8 cellular contexts compared by ENCODE assay signal in genomic region chr4:3954540-3955360, GRCh38.
A peak's percentile ranks its signal among the peaks of the same experiment; 100 is the strongest.
DNase-seq lines count a peak whose midpoint lies in the region; ATAC-seq and TF ChIP-seq lines count a peak whose summit lies in the region.
"Not testable (repeated sequence)": the region's sequence is repeated elsewhere in the genome, so short reads cannot be mapped to it uniquely, and the experiment has no call there.

No MANE protein-coding gene starts in this region.

- peak overlapping the region; percentile 88 for H3K4me3 ChIP-seq in trophoblast cell (ENCODE audit: low read depth, low read length)
- H3K4me3 ChIP-seq in subcutaneous abdominal adipose tissue (ENCODE audit: low read depth in 1 of 5, low read length in 5 of 5): peak overlapping the region; percentile 59 to 81 (median 63)

- not testable (repeated sequence) for H3K27me3 ChIP-seq in trophoblast cell (ENCODE audit: insufficient read depth, low read length); subcutaneous abdominal adipose tissue (ENCODE audit: control insufficient read depth in 5 of 5, insufficient read depth in 4 of 5, low read length in 5 of 5)

- H2BK120ac ChIP-seq in trophoblast cell (ENCODE audit: insufficient read depth, low read length, poor library complexity): peak overlapping the region; percentile 47

- not testable (repeated sequence) for TF ChIP-seq CTCF in brain (conservative IDR thresholded peaks at IDR 0.05)

- peak overlapping the region; percentile 88 to 98 (median 94) for H3K27ac Mint-ChIP-seq in brain

- H2BK12ac ChIP-seq in trophoblast cell (ENCODE audit: low read length): peak overlapping the region; percentile 6

- not testable (repeated sequence) for H4K91ac ChIP-seq in trophoblast cell (ENCODE audit: low read depth, low read length)

- not testable (repeated sequence) for H2BK5ac ChIP-seq in trophoblast cell (ENCODE audit: low read depth, low read length, poor library complexity)

- peak overlapping the region; percentile 94 to 97 (median 95) for H3K4me3 Mint-ChIP-seq in brain

- H4K8ac ChIP-seq in trophoblast cell (ENCODE audit: low read depth, low read length): peak overlapping the region; percentile 54

- H3K9me3 ChIP-seq in trophoblast cell (ENCODE audit: insufficient read depth, low read depth, low read length); subcutaneous abdominal adipose tissue (ENCODE audit: control insufficient read depth in 5 of 5, low read length in 5 of 5): not testable (repeated sequence)

- not testable (repeated sequence) for H3K4ac ChIP-seq in trophoblast cell (ENCODE audit: low read depth, low read length)

- not testable (repeated sequence) for H3K79me1 ChIP-seq in trophoblast cell (ENCODE audit: low read length)

- not testable (repeated sequence) for H3K27ac ChIP-seq in trophoblast cell (ENCODE audit: low read depth, low read length)
- peak overlapping the region; percentile 46 for H3K27ac ChIP-seq in subcutaneous abdominal adipose tissue (ENCODE audit: low read depth, low read length)

- not testable (repeated sequence) for H3K36me3 Mint-ChIP-seq in brain

- H3K18ac ChIP-seq in trophoblast cell (ENCODE audit: low read length): not testable (repeated sequence)

- not testable (repeated sequence) for H3K9me3 Mint-ChIP-seq in brain

- ATAC-seq in HG03196 (IDR thresholded peaks at IDR 0.05; ENCODE audit: unreplicated experiment): peak; percentile 24

- not testable (repeated sequence) for H3K36me3 ChIP-seq in trophoblast cell (ENCODE audit: control insufficient read depth in 1 of 2, insufficient read depth in 2 of 2, low read length in 2 of 2); subcutaneous abdominal adipose tissue (ENCODE audit: control insufficient read depth in 5 of 5, insufficient read depth in 5 of 5, low read length in 5 of 5)

- peaks cover 18% of the 10 kb centered on the region for H3K4me1 Mint-ChIP-seq in brain

- DNase-seq in EL (peak; percentile 97), NCI-H460 (ENCODE audit: extremely low read depth, low read depth) (peak; percentile 72), hepatic stellate cell (ENCODE audit: low spot score) (peak; percentile 80), trophoblast cell (peak; percentile 76 to 80)
- peak; percentile 28 for DNase-seq in activated CD4-positive, CD25-positive, alpha-beta regulatory T cell treated with anti-CD3 and anti-CD28 coated beads, Interleukin-2, amount 50 U/mL, for 16 hours (ENCODE audit: low read depth, low spot score)

- H2AK5ac ChIP-seq in trophoblast cell (ENCODE audit: low read length): not testable (repeated sequence)

- H4K12ac ChIP-seq in trophoblast cell (ENCODE audit: low read depth, low read length): not testable (repeated sequence)

- not testable (repeated sequence) for H3K23ac ChIP-seq in trophoblast cell (ENCODE audit: low read length)

- not testable (repeated sequence) for H3K4me1 ChIP-seq in trophoblast cell (ENCODE audit: control insufficient read depth in 1 of 2, insufficient read depth in 2 of 2, low read length in 2 of 2)
- H3K4me1 ChIP-seq in subcutaneous abdominal adipose tissue (ENCODE audit: control insufficient read depth in 5 of 5, insufficient read depth in 5 of 5, low read length in 5 of 5): peaks cover 0 to 14% (median 8%) of the 10 kb centered on the region in 5 donors

- no CpG with 5 or more reads among the region's 57 CpGs for WGBS in trophoblast cell (ENCODE audit: extremely low coverage, insufficient coverage, insufficient read length)

- H2AFZ ChIP-seq in trophoblast cell (ENCODE audit: insufficient read depth, low read length, poor library complexity): peak overlapping the region; percentile 50

- not testable (repeated sequence) for H3K79me2 ChIP-seq in trophoblast cell (ENCODE audit: control insufficient read depth, insufficient read depth, low read length, poor library complexity)

- peak overlapping the region; percentile 67 for H3K4me2 ChIP-seq in trophoblast cell (ENCODE audit: low read length)

- peak overlapping the region; percentile 28 for H3K14ac ChIP-seq in trophoblast cell (ENCODE audit: low read length)

- H3K9ac ChIP-seq in trophoblast cell (ENCODE audit: low read length) (peak overlapping the region; percentile 86), subcutaneous abdominal adipose tissue (ENCODE audit: low read length in 5 of 5) (peak overlapping the region in 4 of 5 donors; percentile 43 to 70 (median 66))

- peaks cover 28% of the 10 kb centered on the region for H3K27me3 Mint-ChIP-seq in brain

Comparison
In these comparisons a context has a peak if more than half of its experiments do, and no peak if none do; other contexts are left out.
1. DNase-seq: peak in every context shown above with its lines; median percentile 97 in EL; 80 in hepatic stellate cell; 78 in trophoblast cell; 72 in NCI-H460; 28 in activated CD4-positive, CD25-positive, alpha-beta regulatory T cell treated with anti-CD3 and anti-CD28 coated beads, Interleukin-2, amount 50 U/mL, for 16 hours.